ENCODE assay signal across 8 cellular contexts in the genomic region with DNA sequence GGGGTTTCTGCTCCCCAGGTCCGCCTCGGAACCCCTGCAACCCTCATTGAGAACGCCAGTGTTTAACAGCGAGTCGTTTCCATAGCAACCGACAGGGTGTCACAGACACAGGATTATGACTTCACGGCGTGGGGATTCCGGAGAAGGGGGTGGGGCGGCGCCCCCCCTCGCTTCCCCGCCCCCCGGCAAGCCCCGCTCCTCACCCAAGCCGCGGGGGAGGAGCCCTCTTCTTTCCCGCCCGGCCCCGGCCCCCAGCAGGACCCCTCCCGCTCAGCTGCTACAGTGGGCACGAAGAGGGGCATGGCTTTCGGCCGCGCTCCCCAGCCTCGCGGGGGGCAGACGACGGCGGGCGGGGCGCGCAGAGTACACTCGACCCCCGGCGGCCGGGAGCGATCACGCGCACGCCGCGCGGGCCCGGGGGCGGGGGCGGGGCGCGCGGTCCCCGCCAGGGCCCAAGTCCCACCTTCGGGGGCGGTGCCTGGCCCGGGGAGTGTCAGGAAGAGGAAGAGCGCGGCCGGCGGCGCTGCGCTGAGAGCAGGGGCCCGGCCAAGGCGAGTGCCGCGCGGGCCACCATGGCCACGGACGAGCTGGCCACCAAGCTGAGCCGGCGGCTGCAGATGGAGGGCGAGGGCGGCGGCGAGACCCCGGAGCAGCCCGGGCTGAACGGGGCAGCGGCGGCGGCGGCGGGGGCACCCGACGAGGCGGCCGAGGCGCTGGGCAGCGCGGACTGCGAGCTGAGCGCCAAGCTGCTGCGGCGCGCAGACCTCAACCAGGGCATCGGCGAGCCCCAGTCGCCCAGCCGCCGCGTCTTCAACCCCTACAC. TPM values are rescaled to one million over a fixed set of nuclear protein-coding genes. Genes with fewer than 3 reads are reported as not detected.
DNase-seq lines count a peak whose midpoint lies in the region; ATAC-seq and TF ChIP-seq lines count a peak whose summit lies in the region.

A gene with protein sequence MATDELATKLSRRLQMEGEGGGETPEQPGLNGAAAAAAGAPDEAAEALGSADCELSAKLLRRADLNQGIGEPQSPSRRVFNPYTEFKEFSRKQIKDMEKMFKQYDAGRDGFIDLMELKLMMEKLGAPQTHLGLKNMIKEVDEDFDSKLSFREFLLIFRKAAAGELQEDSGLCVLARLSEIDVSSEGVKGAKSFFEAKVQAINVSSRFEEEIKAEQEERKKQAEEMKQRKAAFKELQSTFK (plus strand): TSS at position 489 of the 823 bp plus-strand sequence. CDS start 84 bp downstream, at position 573.

- H3K27ac Mint-ChIP-seq in neural progenitor cell = peak within 1 kb of the TSS; percentile 93

- peaks cover 31% of the 10 kb centered on the region for H3K4me1 Mint-ChIP-seq in neural progenitor cell

- peak within 1 kb of the TSS; percentile 82 for H3K4me3 ChIP-seq in fibroblast of villous mesenchyme (ENCODE audit: low read depth, low read length)
- peak within 1 kb of the TSS; percentile 72 for H3K4me3 ChIP-seq in neural progenitor cell
- peak within 1 kb of the TSS; percentile 84 to 85 for H3K4me3 ChIP-seq in stomach smooth muscle (ENCODE audit: low read length in 2 of 2)

- peak within 1 kb of the TSS; percentile 95 for H3K4me2 ChIP-seq in neural progenitor cell

- ATAC-seq in GM21619 (IDR thresholded peaks at IDR 0.05; ENCODE audit: unreplicated experiment) = peak; percentile 73

- H4K20me1 ChIP-seq in neural progenitor cell (ENCODE audit: low read depth) = peaks cover 14% of the 10 kb centered on the region

- DNase-seq in DMS153 (lab: John Stamatoyannopoulos, UW) = peak; percentile 68
- peak; percentile 68 to 80 for DNase-seq in SHP77 (lab: John Stamatoyannopoulos, UW)
- peak; percentile 94 for DNase-seq in activated effector memory CD4-positive, alpha-beta T cell treated with anti-CD3 and anti-CD28 coated beads, Interleukin-2, amount 50 U/mL, for 16 hours
- DNase-seq in fibroblast of villous mesenchyme (ENCODE audit: low read depth) = peak; percentile 68
- peak; percentile 93 for DNase-seq in neural progenitor cell (ENCODE audit: low spot score)

- H3K79me2 ChIP-seq in neural progenitor cell (ENCODE audit: low read depth) = no peaks in the 10 kb centered on the region

- H3K4me1 ChIP-seq in neural progenitor cell (peaks cover 11% of the 10 kb centered on the region), stomach smooth muscle (ENCODE audit: control insufficient read depth, insufficient read depth, low read length) (peaks cover 55% of the 10 kb centered on the region)

- TF ChIP-seq CTCF in fibroblast of villous mesenchyme (IDR thresholded peaks at IDR 0.05; ENCODE audit: insufficient read depth, low read depth, low read length) (no peak), neural progenitor cell (IDR thresholded peaks at IDR 0.05) (no peak)

- no peaks in the 10 kb centered on the region for H3K36me3 Mint-ChIP-seq in neural progenitor cell

- H3F3A ChIP-seq in neural progenitor cell (ENCODE audit: low read depth) = peaks cover 6% of the 10 kb centered on the region

- peak within 1 kb of the TSS; percentile 51 for H2AFZ ChIP-seq in neural progenitor cell (replicated peaks)

- H3K36me3 ChIP-seq in KOPT-K1 (ENCODE audit: insufficient read depth, low read length) = peaks cover 9% of the 10 kb centered on the region; the same call in 1 of the 2 replicates
- no peaks in the 10 kb centered on the region for H3K36me3 ChIP-seq in neural progenitor cell
- no peaks in the 10 kb centered on the region for H3K36me3 ChIP-seq in stomach smooth muscle (ENCODE audit: control insufficient read depth in 2 of 2, insufficient read depth in 2 of 2, low read length in 2 of 2)

- no peaks in the 10 kb centered on the region for H3K9me3 ChIP-seq in KOPT-K1 (ENCODE audit: insufficient read depth, low read length, poor library complexity, severe bottlenecking)
- no peaks in the 10 kb centered on the region for H3K9me3 ChIP-seq in neural progenitor cell (ENCODE audit: low read depth)
- H3K9me3 ChIP-seq in stomach smooth muscle (ENCODE audit: control insufficient read depth in 2 of 2, low read length in 2 of 2) = no peaks in the 10 kb centered on the region

- H3K9me3 Mint-ChIP-seq in neural progenitor cell = no peaks in the 10 kb centered on the region

- H3K27me3 ChIP-seq in neural progenitor cell (peaks cover 54% of the 10 kb centered on the region), stomach smooth muscle (ENCODE audit: control insufficient read depth in 1 of 2, insufficient read depth in 2 of 2, low read length in 2 of 2) (no peaks in the 10 kb centered on the region)

- peak within 1 kb of the TSS; percentile 90 for H3K4me3 Mint-ChIP-seq in neural progenitor cell

- H3K9ac ChIP-seq in neural progenitor cell (no peak within 1 kb of the TSS), stomach smooth muscle (ENCODE audit: low read length in 2 of 2) (peak within 1 kb of the TSS; percentile 66 to 71)

- H3K27ac ChIP-seq in KOPT-K1 (ENCODE audit: low read depth, low read length, poor library complexity, severe bottlenecking) (peak within 1 kb of the TSS; percentile 57), neural progenitor cell (no peak within 1 kb of the TSS), stomach smooth muscle (ENCODE audit: low read length) (peak within 1 kb of the TSS; percentile 60)

- peaks cover 17% of the 10 kb centered on the region for H3K27me3 Mint-ChIP-seq in neural progenitor cell (ENCODE audit: insufficient read depth, low read depth)

RNA-seq across cellular contexts. Expression of the gene that starts here (rescaled TPM):
- total RNA-seq in fibroblast of villous mesenchyme (36.3 and 42.2 TPM in 2 replicates), neural progenitor cell (ENCODE audit: low replicate concordance) (6.5 and 14.5 TPM in 2 replicates)
